ENCODE assay signal across 21 cellular contexts in genomic region chr14:58746701-58747100, GRCh38.
DNase-seq lines count a peak whose midpoint lies in the region; ATAC-seq and TF ChIP-seq lines count a peak whose summit lies in the region.
"Had no signal": no experiment of that assay in that cellular context is flagged by ENCODE, and none has a peak within 500 bp of the region (broad histone marks: within the 10 kb centered on the region; RNA-seq: fewer than 3 reads in every experiment).

No MANE protein-coding gene starts in this region.

- no peak overlapping the region for H2BK15ac ChIP-seq in mesenchymal stem cell (ENCODE audit: low read depth, poor library complexity, severe bottlenecking)

- H3K9me3 ChIP-seq in adrenal gland (replicated peaks in 1 of 3) (no peaks in the 10 kb centered on the region), mesenchymal stem cell (ENCODE audit: control insufficient read depth, low read length) (no peaks in the 10 kb centered on the region), upper lobe of right lung (no peaks in the 10 kb centered on the region), SK-N-SH (no peaks in the 10 kb centered on the region)
- H3K9me3 ChIP-seq: ovary had no signal

- no peak for TF ChIP-seq CTCF in HL-60 (IDR thresholded peaks at IDR 0.05; ENCODE audit: insufficient read depth, low read length)
- TF ChIP-seq CTCF in adrenal gland (IDR thresholded peaks at IDR 0.05), result no peak
- TF ChIP-seq CTCF in upper lobe of right lung (IDR thresholded peaks at IDR 0.05), result no peak
- no peak for TF ChIP-seq CTCF in SK-N-SH (IDR thresholded peaks at IDR 0.05)

- WGBS in adrenal gland, 4 donors, result 45 to 63% (median 57%) methylated on average over 3 of the region's 3 CpGs
- 93% methylated on average over 1 of the region's 3 CpGs for WGBS in mesenchymal stem cell
- WGBS in SK-N-SH (ENCODE audit: low lambda C conversion rate), result 87% methylated on average over 3 of the region's 3 CpGs

- peak overlapping the region; percentile 40 for H4K91ac ChIP-seq in mesenchymal stem cell (ENCODE audit: low read length)

- no peaks in the 10 kb centered on the region for H3K79me1 ChIP-seq in mesenchymal stem cell (replicated peaks; ENCODE audit: low read length, poor library complexity, severe bottlenecking)

- TF ChIP-seq POLR2A in adrenal gland (IDR thresholded peaks at IDR 0.05), result no peak

- CTCF ChIA-PET in SK-N-SH (lab: Yijun Ruan, JAX), result interaction anchor here (1.5 kb wide), 1 partner anchor 245 kb away, joined by 3 read pairs; no protein-coding TSS in a partner anchor

- ATAC-seq in upper lobe of right lung, result no peak

- H3K4ac ChIP-seq in mesenchymal stem cell (ENCODE audit: low read depth in 1 of 2, low read length in 2 of 2), result peak overlapping the region in 1 of 2 experiments; percentile 30

- no peak overlapping the region for H3K4me2 ChIP-seq in mesenchymal stem cell (ENCODE audit: low read length, poor library complexity, severe bottlenecking)
- no peak overlapping the region for H3K4me2 ChIP-seq in SK-N-SH

- no peak overlapping the region for H2AFZ ChIP-seq in mesenchymal stem cell (ENCODE audit: low read depth, low read length)
- H2AFZ ChIP-seq in SK-N-SH (ENCODE audit: low read depth), result no peak overlapping the region

- H3K79me2 ChIP-seq in SK-N-SH (ENCODE audit: insufficient read depth), result no peaks in the 10 kb centered on the region

- H2BK12ac ChIP-seq in mesenchymal stem cell (ENCODE audit: low read length in 2 of 2), result peak overlapping the region in 1 of 2 experiments; percentile 46

- no peak overlapping the region for H3K14ac ChIP-seq in mesenchymal stem cell (ENCODE audit: low read length in 2 of 2)

- H3K27ac ChIP-seq in HL-60 (replicated peaks), result peak overlapping the region; percentile 75
- H3K27ac ChIP-seq in adrenal gland, result peak overlapping the region in 3 of 5 donors; percentile 5 to 81 (median 45)
- no peak overlapping the region for H3K27ac ChIP-seq in mesenchymal stem cell (ENCODE audit: low read length, poor library complexity, severe bottlenecking)
- peak overlapping the region; percentile 63 for H3K27ac ChIP-seq in upper lobe of right lung
- H3K27ac ChIP-seq in SK-N-SH (ENCODE audit: low read depth in 2 of 2, low read length in 1 of 2), result peak overlapping the region in 1 of 2 experiments; percentile 73; a peak in 2 of 4 replicates
- H3K27ac ChIP-seq: C4-2B, ovary had no signal

- no peak overlapping the region for H3K4me3 ChIP-seq in HL-60 (replicated peaks; ENCODE audit: insufficient read depth, low read length)
- no peak overlapping the region for H3K4me3 ChIP-seq in adrenal gland
- no peak overlapping the region for H3K4me3 ChIP-seq in mesenchymal stem cell (ENCODE audit: insufficient read depth in 1 of 2, low read depth in 1 of 2, low read length in 2 of 2)
- no peak overlapping the region for H3K4me3 ChIP-seq in upper lobe of right lung
- no peak overlapping the region for H3K4me3 ChIP-seq in SK-N-SH (ENCODE audit: low read depth in 2 of 2, low read length in 1 of 2)
- H3K4me3 ChIP-seq: ovary had no signal

- no peak overlapping the region for H3K23ac ChIP-seq in mesenchymal stem cell (ENCODE audit: low read length in 2 of 2)

- DNase-seq in HL-60 (ENCODE audit: low read depth in 1 of 2, low spot score in 1 of 2), result no peak
- no peak for DNase-seq in adrenal gland
- DNase-seq in mesenchymal stem cell, result no peak
- DNase-seq in upper lobe of right lung, result no peak
- no peak for DNase-seq in mesenteric fat pad (ENCODE audit: low spot score)
- no peak for DNase-seq in SK-N-SH
- DNase-seq in NCI-H1436 (lab: John Stamatoyannopoulos, UW), result no peak
- DNase-seq: activated CD4-positive, alpha-beta T cell treated with anti-CD3 and anti-CD28 coated beads, Interleukin-2, amount 10 ng/mL, durations not matched to agents 24 days and 14 days; activated gamma-delta T cell treated with Interleukin-2 at 50 U/mL for 16 hours; activated T-cell treated with anti-CD3 and anti-CD28 coated beads, Interleukin-2, amount 50 U/mL, for 24 hours; cerebellar nuclear complex; MM.1S; natural killer cell; NCI-H146; NCI-H446 treated with DMSO at 0.1 percent for 48 hours; retina; SHP77 treated with DMSO at 0.1 percent for 48 hours; stimulated activated CD4-positive, alpha-beta T cell treated with anti-CD3 and anti-CD28 coated beads, Interleukin-2, amount 100 ng/mL, for 48 hours; T-helper 9 cell had no signal

- intact Hi-C loops in adrenal gland (cut with DNase I), result no loop called here
- intact Hi-C loops in upper lobe of right lung (cut with DNase I), result no loop called here

- peak overlapping the region; percentile 25 to 79 for H3K18ac ChIP-seq in mesenchymal stem cell (ENCODE audit: low read depth in 1 of 2, low read length in 2 of 2)

- H2BK120ac ChIP-seq in mesenchymal stem cell (ENCODE audit: low read depth, low read length), result no peak overlapping the region

- peaks cover 31% of the 10 kb centered on the region for H3F3A ChIP-seq in SK-N-SH (replicated peaks; ENCODE audit: insufficient read depth)

- H4K8ac ChIP-seq in mesenchymal stem cell (ENCODE audit: low read length), result no peak overlapping the region

- H3K9ac ChIP-seq in mesenchymal stem cell (ENCODE audit: low read length) (peak overlapping the region; percentile 25), SK-N-SH (no peak overlapping the region)

- no peaks in the 10 kb centered on the region for H4K20me1 ChIP-seq in SK-N-SH (ENCODE audit: insufficient read depth)

- POLR2A ChIA-PET in SK-N-SH (lab: Yijun Ruan, JAX), result no interaction called here

- peaks cover 23 to 25% of the 10 kb centered on the region in 2 donors for H3K4me1 ChIP-seq in adrenal gland (replicated peaks in 1 of 2)
- H3K4me1 ChIP-seq in mesenchymal stem cell (ENCODE audit: control insufficient read depth, insufficient read depth, low read depth, low read length), result peaks cover 9% of the 10 kb centered on the region
- peaks cover 43% of the 10 kb centered on the region for H3K4me1 ChIP-seq in upper lobe of right lung
- peaks cover 0 to 6% of the 10 kb centered on the region in 2 experiments; a peak in 3 of 4 replicates for H3K4me1 ChIP-seq in SK-N-SH (ENCODE audit: control insufficient read depth in 1 of 2, insufficient read depth in 2 of 2, low read depth in 1 of 2, low read length in 1 of 2)

- no peak for TF ChIP-seq EP300 in SK-N-SH (IDR thresholded peaks at IDR 0.05; ENCODE audit: borderline replicate concordance in 1 of 2, low read depth in 1 of 2, low read length in 1 of 2)

- no peaks in the 10 kb centered on the region for H3K9me2 ChIP-seq in SK-N-SH

- TF ChIP-seq RAD21 in SK-N-SH (IDR thresholded peaks at IDR 0.05; ENCODE audit: low read length), result no peak

- no peak overlapping the region for H2AK5ac ChIP-seq in mesenchymal stem cell (ENCODE audit: low read length, severe bottlenecking)

- H3K27me3 ChIP-seq in HL-60 (ENCODE audit: insufficient read depth, poor library complexity, severe bottlenecking) (no peaks in the 10 kb centered on the region), adrenal gland (no peaks in the 10 kb centered on the region), mesenchymal stem cell (ENCODE audit: control insufficient read depth in 1 of 2, insufficient read depth in 1 of 2, low read length in 2 of 2) (peaks cover 0 to 14% of the 10 kb centered on the region in 2 experiments), upper lobe of right lung (no peaks in the 10 kb centered on the region), SK-N-SH (ENCODE audit: insufficient read depth) (no peaks in the 10 kb centered on the region)
- H3K27me3 ChIP-seq: ovary had no signal

- no peak overlapping the region for H2BK5ac ChIP-seq in mesenchymal stem cell (ENCODE audit: low read depth, low read length, poor library complexity, severe bottlenecking)

- H3K36me3 ChIP-seq in adrenal gland (replicated peaks in 1 of 2) (no peaks in the 10 kb centered on the region), mesenchymal stem cell (ENCODE audit: control insufficient read depth in 1 of 2, insufficient read depth in 2 of 2, low read depth in 1 of 2, low read length in 2 of 2) (no peaks in the 10 kb centered on the region), upper lobe of right lung (no peaks in the 10 kb centered on the region), SK-N-SH (replicated peaks in 1 of 2; ENCODE audit: control insufficient read depth in 1 of 2, insufficient read depth in 2 of 2, low read length in 1 of 2) (no peaks in the 10 kb centered on the region)
- H3K36me3 ChIP-seq: ovary had no signal

TF ChIP-seq in SK-N-SH, 30 proteins besides CTCF, POLR2A, EP300 and RAD21:
- TF ChIP-seq SMC3 (IDR thresholded peaks at IDR 0.05; ENCODE audit: low read depth, low read length) (no peak), ELF1 (IDR thresholded peaks at IDR 0.05) (no peak), GATA2 (CRISPR knock-in tag; IDR thresholded peaks at IDR 0.05) (no peak)
